12 cellular contexts compared by ENCODE assay signal in the genomic region with DNA sequence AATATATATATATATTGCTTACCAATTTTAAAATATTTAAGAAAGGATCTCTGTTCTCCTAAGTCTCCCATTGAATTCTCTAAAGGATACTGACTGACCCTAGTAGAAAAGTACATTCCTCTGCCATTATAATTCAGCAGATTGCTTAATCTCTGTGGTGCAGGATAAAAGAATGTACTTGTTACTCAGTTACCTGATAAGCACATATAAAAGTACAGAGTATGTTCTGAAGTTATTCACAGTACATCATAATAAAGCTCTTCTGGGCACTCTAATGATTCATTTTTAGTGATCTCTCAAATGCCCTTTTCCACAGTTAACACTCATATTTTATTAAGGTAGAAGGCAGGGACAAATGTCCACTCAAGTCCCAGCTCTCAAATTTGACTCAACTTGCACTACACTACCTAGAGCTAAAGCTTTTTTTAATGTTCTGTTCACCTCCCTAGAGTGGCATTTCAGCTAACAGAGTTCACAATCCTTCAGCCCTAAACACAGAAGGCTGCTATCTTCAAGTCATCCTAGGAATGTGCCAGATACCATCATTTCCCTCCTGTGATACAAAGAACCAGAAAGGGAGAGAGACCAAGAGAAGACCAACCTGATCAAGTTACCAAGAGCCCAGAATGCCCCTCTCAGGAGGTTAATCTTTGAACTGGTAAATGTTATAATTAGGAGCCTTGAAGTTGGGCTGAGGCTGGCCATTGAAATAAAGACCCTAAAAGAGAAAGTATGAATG. TPM values are rescaled to one million over a fixed set of nuclear protein-coding genes. Genes with fewer than 3 reads are reported as not detected.
DNase-seq lines count a peak whose midpoint lies in the region; ATAC-seq, FAIRE-seq and TF ChIP-seq lines count a peak whose summit lies in the region.
"Had no signal": no experiment of that assay in that cellular context is flagged by ENCODE, and none has a peak within 500 bp of the region (broad histone marks: within the 10 kb centered on the region; RNA-seq: fewer than 3 reads in every experiment).

No MANE protein-coding gene starts in this region.

- H3K4me2 ChIP-seq in A549 (no peak overlapping the region), HepG2 (ENCODE audit: low read depth, low read length) (no peak overlapping the region)

- H3K9me3 ChIP-seq in A549: no peaks in the 10 kb centered on the region
- H3K9me3 ChIP-seq in endodermal cell (ENCODE audit: control insufficient read depth, low read length): no peaks in the 10 kb centered on the region
- no peaks in the 10 kb centered on the region for H3K9me3 ChIP-seq in HepG2 (ENCODE audit: low read length)
- H3K9me3 ChIP-seq: HAP-1, neutrophil had no signal

- no peaks in the 10 kb centered on the region for H4K20me1 ChIP-seq in HepG2 (ENCODE audit: insufficient read depth, low read length)

- FAIRE-seq in A549 (lab: Jason Lieb, UNC): peak; percentile 39
- no peak for FAIRE-seq in HepG2 (lab: Jason Lieb, UNC)
- no peak for FAIRE-seq in H54 (lab: Jason Lieb, UNC)

- CTCF ChIA-PET in A549 (lab: Yijun Ruan, JAX) (interaction anchor here (1.7 kb wide), 1 partner anchor 13 kb away, joined by 5 read pairs; no protein-coding TSS in a partner anchor), HepG2 (lab: Yijun Ruan, JAX; ENCODE audit: low intra/inter-chr PET ratio, low total read pairs) (no interaction called here)

- H3K79me2 ChIP-seq in HepG2 (ENCODE audit: insufficient read depth, low read length): no peaks in the 10 kb centered on the region

- H3K27ac ChIP-seq in A549 (no peak overlapping the region; a peak in 1 of 6 replicates), endodermal cell (ENCODE audit: low read depth, low read length) (peak overlapping the region; percentile 26), HepG2 (ENCODE audit: extremely low read length, insufficient read depth, low read length) (no peak overlapping the region)
- H3K27ac ChIP-seq: neutrophil had no signal

- peaks cover 43% of the 10 kb centered on the region for H3K4me1 Mint-ChIP-seq in endodermal cell
- H3K4me1 Mint-ChIP-seq: activated T-helper 17 cell treated with anti-CD3 and anti-CD28 coated beads, Interleukin-2, amount 50 U/mL, for 72 hours had no signal

- DNase-seq in A549 (ENCODE audit: low read depth in 1 of 2, low spot score in 1 of 2): no peak
- DNase-seq in NCI-H69 (lab: John Stamatoyannopoulos, UW): peak; percentile 56
- DNase-seq in endodermal cell: no peak
- DNase-seq in HepG2 (ENCODE audit: low spot score): peak; percentile 28
- no peak for DNase-seq in dermis blood vessel endothelial cell
- DNase-seq in H54 (ENCODE audit: insufficient read length, low spot score): no peak
- DNase-seq: NCI-H1417 had no signal

- POLR2A ChIA-PET in A549 (lab: Yijun Ruan, JAX): no interaction called here
- POLR2A ChIA-PET in HepG2 (lab: Yijun Ruan, JAX): no interaction called here

- H3K4me3 ChIP-seq in A549 (no peak overlapping the region), endodermal cell (ENCODE audit: low read length) (peak overlapping the region; percentile 64), HepG2 (replicated peaks in 1 of 3; ENCODE audit: insufficient read depth in 1 of 3, low read depth in 2 of 3, low read length in 3 of 3) (no peak overlapping the region)
- H3K4me3 ChIP-seq: HAP-1 had no signal

- TF ChIP-seq POLR2A in A549 (IDR thresholded peaks at IDR 0.05; ENCODE audit: low read length): no peak
- TF ChIP-seq POLR2A in HepG2 (IDR thresholded peaks at IDR 0.05; ENCODE audit: insufficient read depth in 1 of 2, low read depth in 2 of 2, low read length in 2 of 2): no peak
- no peak for TF ChIP-seq POLR2A in H54 (IDR thresholded peaks at IDR 0.05; ENCODE audit: low read depth, low read length)

- H3K27me3 Mint-ChIP-seq in endodermal cell (ENCODE audit: insufficient read depth): no peaks in the 10 kb centered on the region

- no peak overlapping the region for H2AFZ ChIP-seq in HepG2 (ENCODE audit: low read length)

- H3K4me3 Mint-ChIP-seq in endodermal cell: peak overlapping the region; percentile 4
- H3K4me3 Mint-ChIP-seq: activated T-helper 17 cell treated with anti-CD3 and anti-CD28 coated beads, Interleukin-2, amount 50 U/mL, for 72 hours had no signal

- H3K9me3 Mint-ChIP-seq in endodermal cell: no peaks in the 10 kb centered on the region
- H3K9me3 Mint-ChIP-seq: activated T-helper 17 cell treated with anti-CD3 and anti-CD28 coated beads, Interleukin-2, amount 50 U/mL, for 72 hours had no signal

- H3K36me3 ChIP-seq in endodermal cell (ENCODE audit: control insufficient read depth, insufficient read depth, low read length) (no peaks in the 10 kb centered on the region), HepG2 (replicated peaks in 1 of 2; ENCODE audit: control insufficient read depth in 1 of 2, insufficient read depth in 2 of 2, low read length in 2 of 2) (peaks cover 0 to 8% of the 10 kb centered on the region in 2 experiments; a peak in 2 of 5 replicates)
- H3K36me3 ChIP-seq: neutrophil had no signal

- TF ChIP-seq RAD21 in A549 (conservative IDR thresholded peaks at IDR 0.05 in 1 of 2, IDR thresholded peaks at IDR 0.05 in 1 of 2) (no peak), HepG2 (CRISPR knock-in tag; IDR thresholded peaks at IDR 0.05) (no peak)

- intact Hi-C loops in HepG2 (cut with micrococcal nuclease; ENCODE audit: unreplicated experiment): loop anchor here (5.0 to 10.0 kb wide), 3 partner anchors 40 to 112 kb away; no protein-coding TSS in a partner anchor

- TF ChIP-seq CTCF in A549 (IDR thresholded peaks at IDR 0.05) (no peak), endodermal cell (conservative IDR thresholded peaks at IDR 0.05) (no peak), HepG2 (CRISPR knock-in tag; IDR thresholded peaks at IDR 0.05) (no peak)

- no peak overlapping the region for H3K9ac ChIP-seq in endodermal cell (ENCODE audit: extremely low read depth, low read length, poor library complexity, severe bottlenecking)
- no peak overlapping the region for H3K9ac ChIP-seq in HepG2 (ENCODE audit: insufficient read depth, low read depth, low read length)

- in situ Hi-C loops in HepG2 (cut with HindIII; ENCODE audit: extremely low pct_ligation_motif_present, low pct_unique_long_range_greater_than_20kb): loop anchor here (10.0 kb wide), 1 partner anchor 48 kb away; no protein-coding TSS in a partner anchor

- BruUV-seq in HepG2 (replicated peaks; lab: Mats Ljungman, UMichigan): no TSS peak

- peak overlapping the region; percentile 60 for H3K27ac Mint-ChIP-seq in endodermal cell
- H3K27ac Mint-ChIP-seq: activated T-helper 17 cell treated with anti-CD3 and anti-CD28 coated beads, Interleukin-2, amount 50 U/mL, for 72 hours had no signal

- no peak for TF ChIP-seq EP300 in A549 (IDR thresholded peaks at IDR 0.05)
- TF ChIP-seq EP300 in HepG2 (IDR thresholded peaks at IDR 0.05; ENCODE audit: low read depth in 2 of 2, low read length in 2 of 2): no peak
- no peak for TF ChIP-seq EP300 in HepG2 (CRISPR knock-in tag; IDR thresholded peaks at IDR 0.05; ENCODE audit: borderline replicate concordance)

- H3K4me1 ChIP-seq in A549 (no peaks in the 10 kb centered on the region), endodermal cell (ENCODE audit: control insufficient read depth, insufficient read depth, low read length) (peaks cover 20% of the 10 kb centered on the region), HepG2 (ENCODE audit: insufficient read depth, low read length) (peaks cover 47% of the 10 kb centered on the region)

- H3K36me3 Mint-ChIP-seq in endodermal cell (ENCODE audit: low read depth): no peaks in the 10 kb centered on the region

- H3K27me3 ChIP-seq in endodermal cell (ENCODE audit: control insufficient read depth, insufficient read depth, low read length, poor library complexity, severe bottlenecking) (no peaks in the 10 kb centered on the region), HepG2 (ENCODE audit: control insufficient read depth in 1 of 2, insufficient read depth in 2 of 2, low read length in 2 of 2) (no peaks in the 10 kb centered on the region)
- H3K27me3 ChIP-seq: neutrophil had no signal

- ATAC-seq in A549 (no peak), HepG2 (no peak), HG03457 (IDR thresholded peaks at IDR 0.05; ENCODE audit: unreplicated experiment) (no peak), GM18519 (IDR thresholded peaks at IDR 0.05; ENCODE audit: low FRiP score, unreplicated experiment) (no peak)
- ATAC-seq: activated T-helper 17 cell treated with anti-CD3 and anti-CD28 coated beads, Interleukin-2, amount 50 U/mL, for 72 hours had no signal

RNA-seq across cellular contexts. Expression of gene MEIS2, which starts 53.3 kb away (rescaled TPM):
- polyA plus RNA-seq in A549 (2011; rRNA removed) (11.1 and 12.1 TPM in 2 replicates), A549 (2017; fragmentation: RNase III; extraction: RNeasy Plus Mini Kit Qiagen cat#74134 plus additional on column Dnase treatment) (7.3 to 9.0 TPM (median 8.0 TPM) in 3 replicates), HepG2 (2011; rRNA removed) (9.4 and 10.7 TPM in 2 replicates)
- polyA plus RNA-seq in A549 (2012; cell fraction: cytosol; rRNA removed): 10.7 and 11.7 TPM in 2 replicates
- polyA plus RNA-seq in A549 (2012; cell fraction: nucleus; rRNA removed): 15.8 and 16.5 TPM in 2 replicates
- polyA minus RNA-seq in A549 (2011; rRNA and poly(A)+ RNA removed): 16.9 and 20.8 TPM in 2 replicates
- total RNA-seq in endodermal cell (1 to 10 TPM; 7.1 to 9.7 TPM), HepG2 (2016; rRNA removed; fragmentation: Illumina TruSeq; extraction: Trizol) (12.4 and 12.6 TPM in 2 replicates), dermis blood vessel endothelial cell (12.9 and 13.8 TPM in 2 replicates)
- 143 TPM for polyA plus RNA-seq in endodermal cell (2013, experiment 1 of 2)
- polyA plus RNA-seq in endodermal cell (2013, experiment 2 of 2): 119 TPM
- 3.1 and 3.3 TPM in 2 replicates for total RNA-seq in HepG2 (2016; cell fraction: cytosol; rRNA removed; fragmentation: Illumina TruSeq; extraction: Trizol; ENCODE audit: low read depth)
- total RNA-seq in HepG2 (2016; cell fraction: insoluble cytoplasmic fraction; rRNA removed; fragmentation: Illumina TruSeq; extraction: Trizol): 10.3 and 12.7 TPM in 2 replicates
- total RNA-seq in HepG2 (2016; cell fraction: membrane; rRNA removed; fragmentation: Illumina TruSeq; extraction: Trizol): 7.1 TPM in 2 replicates
- total RNA-seq in HepG2 (2016; cell fraction: nucleus; rRNA removed; fragmentation: Illumina TruSeq; extraction: Trizol): 24.2 and 26.1 TPM in 2 replicates
- polyA plus RNA-seq in HepG2 (2011; cell fraction: cytosol; rRNA removed): 6.7 and 8.0 TPM in 2 replicates
- polyA plus RNA-seq in HepG2 (2011; cell fraction: nucleus; rRNA removed): 16.3 and 19.6 TPM in 2 replicates
- polyA plus RNA-seq in HepG2 (2012): 8.0 and 8.7 TPM in 2 replicates
- 0.67 and 1.0 TPM in 2 replicates for polyA plus RNA-seq in HepG2 (2016; cell fraction: cytosol; fragmentation: Illumina TruSeq; extraction: Trizol; ENCODE audit: low read depth)
- 11.3 and 12.6 TPM in 2 replicates for polyA plus RNA-seq in HepG2 (2016; cell fraction: insoluble cytoplasmic fraction; fragmentation: Illumina TruSeq; extraction: Trizol; ENCODE audit: low read depth)
- 3.0 and 4.3 TPM in 2 replicates for polyA plus RNA-seq in HepG2 (2016; cell fraction: membrane; fragmentation: Illumina TruSeq; extraction: Trizol; ENCODE audit: low read depth)
- 12.4 and 16.9 TPM in 2 replicates for polyA plus RNA-seq in HepG2 (2016; cell fraction: nucleus; fragmentation: Illumina TruSeq; extraction: Trizol; ENCODE audit: insufficient read depth, low read depth)
- 14.2 and 16.5 TPM in 2 replicates for polyA minus RNA-seq in HepG2 (2011; rRNA and poly(A)+ RNA removed; ENCODE audit: low replicate concordance)
- 3.7 and 6.8 TPM in 2 replicates for polyA minus RNA-seq in HepG2 (2011; cell fraction: cytosol; rRNA and poly(A)+ RNA removed)
- polyA minus RNA-seq in HepG2 (2011; cell fraction: nucleus; rRNA and poly(A)+ RNA removed): 67.3 and 70.4 TPM in 2 replicates
- total RNA-seq: activated T-helper 17 cell treated with anti-CD3 and anti-CD28 coated beads, Interleukin-2, amount 50 U/mL, for 72 hours had no signal

Comparison
In these comparisons a context has a peak if more than half of its experiments do, and no peak if none do; other contexts are left out.
1. DNase-seq: peak in NCI-H69 (single experiment) and HepG2 (single experiment); none in A549 (0 of 2), endodermal cell (single experiment), dermis blood vessel endothelial cell (single experiment) and H54 (single experiment).